ENCODE assay signal across 19 cellular contexts in genomic region chr15:29887719-29888118, GRCh38.
"Had no signal": no experiment of that assay in that cellular context is flagged by ENCODE, and none has a peak within 500 bp of the region (broad histone marks: within the 10 kb centered on the region; RNA-seq: fewer than 3 reads in every experiment).

No MANE protein-coding gene starts in this region.

- H3K36me3 ChIP-seq: colonic mucosa, pancreas, tibial nerve had no signal

- H3K36me3 Mint-ChIP-seq: activated naive CD8-positive, alpha-beta T cell treated with anti-CD3 and anti-CD28 coated beads for 36 hours; memory B cell; naive thymus-derived CD4-positive, alpha-beta T cell; stimulated activated naive B cell treated with anti-CD40 and anti-IgM and Interleukin-4, amounts not matched to agents 10 μg/mL and 1 μg/mL and 100 μg/mL, for 72 hours had no signal

- H3K27ac ChIP-seq: colonic mucosa, pancreas had no signal

- H3K4me1 Mint-ChIP-seq: activated naive CD8-positive, alpha-beta T cell treated with anti-CD3 and anti-CD28 coated beads for 36 hours; memory B cell; naive thymus-derived CD4-positive, alpha-beta T cell; stimulated activated naive B cell treated with anti-CD40 and anti-IgM and Interleukin-4, amounts not matched to agents 10 μg/mL and 1 μg/mL and 100 μg/mL, for 72 hours had no signal

- ATAC-seq: activated CD8-positive, alpha-beta T cell treated with anti-CD3 and anti-CD28 coated beads for 36 hours; activated T-cell treated with anti-CD3 and anti-CD28 coated beads, Interleukin-2, amount 50 U/mL, for 4 hours; esophagus mucosa; left ventricle myocardium superior; mucosa of descending colon; naive thymus-derived CD4-positive, alpha-beta T cell; pancreas; stimulated activated naive B cell treated with anti-CD40 and anti-IgM and Interleukin-4, amounts not matched to agents 10 μg/mL and 1 μg/mL and 100 μg/mL, for 72 hours had no signal

- H3K4me1 ChIP-seq: colonic mucosa, pancreas had no signal

- H3K27me3 ChIP-seq: colonic mucosa, pancreas, tibial nerve had no signal

- H3K4me3 Mint-ChIP-seq: activated CD8-positive, alpha-beta T cell treated with anti-CD3 and anti-CD28 coated beads for 36 hours; activated naive CD8-positive, alpha-beta T cell treated with anti-CD3 and anti-CD28 coated beads for 36 hours; activated T-cell treated with anti-CD3 and anti-CD28 coated beads, Interleukin-2, amount 50 U/mL, for 4 hours; memory B cell; naive thymus-derived CD4-positive, alpha-beta T cell; stimulated activated naive B cell treated with anti-CD40 and anti-IgM and Interleukin-4, amounts not matched to agents 10 μg/mL and 1 μg/mL and 100 μg/mL, for 72 hours; T-helper 1 cell treated with Interleukin-12 subunit alpha and Interleukin-12 subunit beta and Interleukin-4 antibody, amounts not matched to agents 30 μg/mL and 1 μg/mL, for 36 hours had no signal

- H3K4me3 ChIP-seq: colonic mucosa, mucosa of descending colon, pancreas, tibial nerve had no signal

- DNase-seq: activated CD4-positive, alpha-beta T cell treated with anti-CD3 and anti-CD28 coated beads for 48 hours; activated CD8-positive, alpha-beta T cell treated with anti-CD3 and anti-CD28 coated beads for 36 hours; activated effector memory CD4-positive, alpha-beta T cell treated with anti-CD3 and anti-CD28 coated beads, Interleukin-2, amount 50 U/mL, for 16 hours; activated naive CD8-positive, alpha-beta T cell treated with anti-CD3 and anti-CD28 coated beads for 36 hours; activated T-cell treated with anti-CD3 and anti-CD28 coated beads, Interleukin-2, amount 50 U/mL, for 4 hours; anterior cingulate cortex; colonic mucosa; left ventricle myocardium superior; mucosa of descending colon; naive thymus-derived CD4-positive, alpha-beta T cell; pancreas; stimulated activated CD4-positive, alpha-beta T cell treated with anti-CD3 and anti-CD28 coated beads, Interleukin-15, amount 100 ng/mL, for 24 hours; stimulated activated CD4-positive, alpha-beta T cell treated with anti-CD3 and anti-CD28 coated beads, Interleukin-4, amount 100 ng/mL, for 1 hour; stimulated activated naive B cell treated with anti-CD40 and anti-IgM and Interleukin-4, amounts not matched to agents 10 μg/mL and 1 μg/mL and 100 μg/mL, for 72 hours; substantia nigra had no signal

- H3K9me3 ChIP-seq: colonic mucosa, mucosa of descending colon, pancreas, tibial nerve had no signal

- H3K27ac Mint-ChIP-seq: activated CD8-positive, alpha-beta T cell treated with anti-CD3 and anti-CD28 coated beads for 36 hours; activated naive CD8-positive, alpha-beta T cell treated with anti-CD3 and anti-CD28 coated beads for 36 hours; memory B cell; naive thymus-derived CD4-positive, alpha-beta T cell; stimulated activated naive B cell treated with anti-CD40 and anti-IgM and Interleukin-4, amounts not matched to agents 10 μg/mL and 1 μg/mL and 100 μg/mL, for 72 hours; T-helper 1 cell treated with Interleukin-12 subunit alpha and Interleukin-12 subunit beta and Interleukin-4 antibody, amounts not matched to agents 30 μg/mL and 1 μg/mL, for 36 hours had no signal
